ENCODE assay signal across 18 cellular contexts in the genomic region with DNA sequence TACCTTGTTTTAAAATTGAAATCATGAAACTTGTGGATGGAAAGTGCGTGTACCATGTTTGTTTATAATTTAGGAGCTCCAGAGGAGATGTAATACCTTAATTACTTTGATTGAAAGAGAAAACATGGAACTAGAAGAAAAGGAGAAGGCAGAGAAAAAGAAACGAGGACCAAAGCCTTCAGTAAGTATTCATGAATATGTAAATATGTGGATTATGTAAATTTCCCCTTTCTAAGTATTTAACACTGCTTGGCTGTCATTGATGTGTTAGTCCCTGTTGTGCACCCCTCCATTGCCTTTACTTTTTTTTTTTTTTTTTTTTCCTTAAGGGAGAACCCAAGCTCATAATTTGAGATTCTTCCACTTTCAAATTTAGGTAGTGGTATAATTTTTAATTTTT.
"Had no signal": no experiment of that assay in that cellular context is flagged by ENCODE, and none has a peak within 500 bp of the region (broad histone marks: within the 10 kb centered on the region; RNA-seq: fewer than 3 reads in every experiment).

No MANE protein-coding gene starts in this region.

- H3K27ac ChIP-seq: SJSA1, SK-N-MC had no signal

- H3K27me3 ChIP-seq: MG63, SJSA1 had no signal

- DNase-seq: KBM-7, MG63, NCI-H1092, NCI-H1436, NCI-H187, NCI-H2029, NCI-H2081 treated with DMSO at 0.1 percent for 48 hours, NCI-H2227 treated with DMSO at 0.1 percent for 48 hours, NCI-H510A, NCI-H524 treated with DMSO at 0.1 percent for 48 hours, NCI-H69, NCI-H774, Right ventricle myocardium superior, RPMI8226, SIG-M5 had no signal

- H3K9me3 ChIP-seq: MG63, SJSA1 had no signal

- H3K4me1 ChIP-seq: SJSA1 had no signal

- H3K4me3 ChIP-seq: MG63, SJSA1, SK-N-MC had no signal

- FAIRE-seq: RCC 7860 had no signal
